17 cellular contexts compared by ENCODE assay signal in the genomic region with DNA sequence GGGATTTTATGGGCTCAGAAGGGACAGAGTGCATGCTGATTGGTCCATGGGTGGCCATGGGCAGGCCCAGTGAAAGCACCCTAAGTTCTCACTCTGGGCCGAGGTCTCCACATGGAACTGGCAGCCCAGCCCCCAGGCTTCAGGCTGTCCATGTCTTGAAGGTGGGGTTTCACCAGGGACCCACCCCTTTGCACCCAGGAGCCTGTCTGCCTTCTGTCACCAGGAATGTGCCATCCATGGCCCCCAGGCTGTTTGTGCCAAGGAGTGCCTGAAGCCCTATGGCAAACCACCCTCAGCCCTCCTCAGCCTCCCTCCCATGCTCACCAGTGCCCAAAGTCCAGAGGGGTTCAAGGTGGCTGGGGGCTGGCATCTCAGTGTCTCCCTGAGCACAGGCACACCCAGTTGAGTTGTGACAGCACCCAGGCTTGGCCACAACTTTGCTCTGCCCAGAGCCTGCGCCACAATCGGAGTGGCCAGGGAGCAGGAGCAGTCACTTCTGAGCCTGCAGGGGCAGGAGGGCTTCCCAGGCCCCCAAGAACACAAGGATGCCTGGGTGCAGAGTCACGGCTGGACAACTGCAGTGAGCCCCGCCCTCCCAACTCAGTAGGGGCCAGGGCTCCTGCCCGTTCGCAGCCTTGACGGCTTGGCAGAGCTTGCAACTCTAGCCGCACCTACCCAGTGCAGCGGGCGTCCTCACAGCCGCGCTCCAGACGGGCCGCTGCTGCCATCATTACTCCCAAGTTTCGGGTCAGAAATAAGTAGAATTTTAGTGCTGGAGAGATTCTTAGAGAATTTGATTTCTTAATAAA.
"Had no signal": no experiment of that assay in that cellular context is flagged by ENCODE, and none has a peak within 500 bp of the region (broad histone marks: within the 10 kb centered on the region; RNA-seq: fewer than 3 reads in every experiment).

No MANE protein-coding gene starts in this region.

- H3K36me3 ChIP-seq: adrenal gland, tibial artery had no signal

- H3K9me3 ChIP-seq: adrenal gland, esophagus muscularis mucosa, tibial artery had no signal

- H3K9me3 Mint-ChIP-seq: activated CD4-positive, alpha-beta T cell treated with anti-CD3 and anti-CD28 coated beads, Interleukin-2, amount 10 ng/mL, durations not matched to agents 7 days and 5 days; activated CD8-positive, alpha-beta T cell treated with anti-CD3 and anti-CD28 coated beads for 36 hours; activated naive CD4-positive, alpha-beta T cell treated with anti-CD3 and anti-CD28 coated beads, Interleukin-2, amount 50 U/mL, for 72 hours; central memory CD8-positive, alpha-beta T cell; naive B cell had no signal

- ATAC-seq: activated CD8-positive, alpha-beta T cell treated with anti-CD3 and anti-CD28 coated beads for 36 hours; activated naive CD4-positive, alpha-beta T cell treated with anti-CD3 and anti-CD28 coated beads, Interleukin-2, amount 50 U/mL, for 72 hours had no signal

- H3K4me3 Mint-ChIP-seq: activated CD4-positive, alpha-beta T cell treated with anti-CD3 and anti-CD28 coated beads, Interleukin-2, amount 10 ng/mL, durations not matched to agents 7 days and 5 days; activated CD8-positive, alpha-beta T cell treated with anti-CD3 and anti-CD28 coated beads for 36 hours; central memory CD8-positive, alpha-beta T cell; naive B cell had no signal

- DNase-seq: activated CD4-positive, alpha-beta T cell treated with anti-CD3 and anti-CD28 coated beads, Interleukin-2, amount 10 ng/mL, durations not matched to agents 7 days and 5 days; activated CD4-positive, CD25-positive, alpha-beta regulatory T cell treated with anti-CD3 and anti-CD28 coated beads, Interleukin-2, amount 50 U/mL, for 72 hours; activated CD8-positive, alpha-beta T cell treated with anti-CD3 and anti-CD28 coated beads for 36 hours; activated T-cell treated with anti-CD3 and anti-CD28 coated beads, Interleukin-2, amount 50 U/mL, for 1 hour; adrenal gland; hippocampal formation; mesendoderm; naive B cell; occipital lobe; stimulated activated CD4-positive, alpha-beta T cell treated with anti-CD3 and anti-CD28 coated beads, Interleukin-4, amount 100 ng/mL, for 1 hour; stimulated activated naive CD4-positive, alpha-beta T cell treated with Interleukin-2 at 50 U/mL for 16 hours; substantia nigra; tibial artery had no signal

- H3K36me3 Mint-ChIP-seq: activated naive CD4-positive, alpha-beta T cell treated with anti-CD3 and anti-CD28 coated beads, Interleukin-2, amount 50 U/mL, for 72 hours; naive B cell had no signal

- H3K27ac ChIP-seq: adrenal gland, esophagus muscularis mucosa, tibial artery, VCaP had no signal

- H3K27me3 ChIP-seq: adrenal gland, esophagus muscularis mucosa, tibial artery had no signal

- H3K4me1 Mint-ChIP-seq: activated CD4-positive, alpha-beta T cell treated with anti-CD3 and anti-CD28 coated beads, Interleukin-2, amount 10 ng/mL, durations not matched to agents 7 days and 5 days; central memory CD8-positive, alpha-beta T cell had no signal

- H3K4me3 ChIP-seq: adrenal gland, esophagus muscularis mucosa, tibial artery had no signal

- H3K27ac Mint-ChIP-seq: activated CD4-positive, alpha-beta T cell treated with anti-CD3 and anti-CD28 coated beads, Interleukin-2, amount 10 ng/mL, durations not matched to agents 7 days and 5 days; activated CD8-positive, alpha-beta T cell treated with anti-CD3 and anti-CD28 coated beads for 36 hours; activated naive CD4-positive, alpha-beta T cell treated with anti-CD3 and anti-CD28 coated beads, Interleukin-2, amount 50 U/mL, for 72 hours; naive B cell had no signal

- H3K27me3 Mint-ChIP-seq: activated CD4-positive, alpha-beta T cell treated with anti-CD3 and anti-CD28 coated beads, Interleukin-2, amount 10 ng/mL, durations not matched to agents 7 days and 5 days; activated CD8-positive, alpha-beta T cell treated with anti-CD3 and anti-CD28 coated beads for 36 hours; central memory CD8-positive, alpha-beta T cell; naive B cell had no signal
